ENCODE assay signal across 1 cellular context in the genomic region with DNA sequence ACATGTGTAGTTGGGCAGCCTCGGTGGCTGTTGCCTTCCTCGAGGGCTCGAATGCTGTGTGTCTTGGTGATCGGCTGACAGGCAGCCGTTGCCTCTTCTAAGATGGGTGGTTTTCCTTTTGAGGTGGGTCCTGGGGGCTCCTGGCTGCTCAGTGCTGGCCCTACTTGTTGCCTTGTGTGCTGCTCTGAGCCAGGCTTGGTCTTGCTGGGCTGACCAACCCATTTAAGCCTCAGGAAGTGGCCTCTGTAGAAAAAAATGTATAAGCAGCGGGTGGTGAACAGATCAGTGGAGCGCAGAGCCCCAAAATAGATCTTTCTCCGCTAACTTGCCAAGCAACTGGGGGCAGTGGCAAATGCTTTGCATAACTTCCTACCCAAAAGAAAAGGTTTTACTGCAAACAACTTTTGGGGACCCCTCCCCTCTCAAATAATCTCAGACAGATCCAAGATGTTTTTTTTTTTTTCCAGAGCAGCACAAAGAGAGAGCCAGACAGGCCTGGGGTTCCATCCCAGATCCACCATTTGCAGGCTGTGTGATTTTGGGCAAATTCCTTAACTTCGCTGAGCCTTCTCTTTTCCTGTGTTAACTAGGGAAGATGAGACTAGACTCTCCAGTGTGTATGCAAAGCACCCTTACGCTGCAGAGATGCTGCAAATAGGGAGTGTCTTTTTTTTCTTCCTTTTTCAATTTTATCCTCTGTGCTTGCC.
A peak's percentile ranks its signal among the peaks of the same experiment; 100 is the strongest.
TF ChIP-seq lines count a peak whose summit lies in the region.

No MANE protein-coding gene starts in this region.

TF ChIP-seq in GM12878, 131 proteins besides CTCF, POLR2A, EP300 and RAD21 (continued from another document):
- peak; percentile 71; the same call in 1 of the 2 replicates for TF ChIP-seq ZNF217 (IDR thresholded peaks at IDR 0.05)
- TF ChIP-seq EZH2 (IDR thresholded peaks at IDR 0.05; ENCODE audit: borderline replicate concordance, control insufficient read depth, low read depth, low read length): no peak
- TF ChIP-seq BRCA1 (IDR thresholded peaks at IDR 0.05; ENCODE audit: low read depth, low read length): no peak
- peak; percentile 87 for TF ChIP-seq DPF2 (IDR thresholded peaks at IDR 0.05)
- TF ChIP-seq SMAD1 (IDR thresholded peaks at IDR 0.05; ENCODE audit: low read depth, partially characterized antibody): no peak
- peak; percentile 92 for TF ChIP-seq TBL1XR1 (IDR thresholded peaks at IDR 0.05; ENCODE audit: low read depth, low read length)
- TF ChIP-seq SREBF1 (IDR thresholded peaks at IDR 0.05; ENCODE audit: low read length): no peak
- no peak; the same call in 1 of the 2 replicates for TF ChIP-seq MAX (IDR thresholded peaks at IDR 0.05; ENCODE audit: low read depth, low read length)
- peak; percentile 3; the same call in 1 of the 2 replicates for TF ChIP-seq JUNB (IDR thresholded peaks at IDR 0.05)
- no peak; the same call in 1 of the 2 replicates for TF ChIP-seq BCL11A (IDR thresholded peaks at IDR 0.05; ENCODE audit: low read depth, low read length)
- 0 out of 2 replicates have a peak, but pooled peaks have one; percentile 17 for TF ChIP-seq SMC3 (IDR thresholded peaks at IDR 0.05; ENCODE audit: borderline replicate concordance, low read length)
- TF ChIP-seq BHLHE40 (IDR thresholded peaks at IDR 0.05; ENCODE audit: borderline replicate concordance in 1 of 2, low read depth in 2 of 2, low read length in 1 of 2): peak; percentile 51 to 60; a peak in 3 of 4 replicates
- TF ChIP-seq E2F8 (IDR thresholded peaks at IDR 0.05; ENCODE audit: low read depth, partially characterized antibody): no peak
- TF ChIP-seq TARDBP (IDR thresholded peaks at IDR 0.05; ENCODE audit: borderline replicate concordance): no peak
- TF ChIP-seq POLR2AphosphoS5 (IDR thresholded peaks at IDR 0.05; ENCODE audit: low read length): peak; percentile 83
- TF ChIP-seq ZBTB11 (CRISPR knock-in tag; IDR thresholded peaks at IDR 0.05): no peak
- TF ChIP-seq, protein P1, sequence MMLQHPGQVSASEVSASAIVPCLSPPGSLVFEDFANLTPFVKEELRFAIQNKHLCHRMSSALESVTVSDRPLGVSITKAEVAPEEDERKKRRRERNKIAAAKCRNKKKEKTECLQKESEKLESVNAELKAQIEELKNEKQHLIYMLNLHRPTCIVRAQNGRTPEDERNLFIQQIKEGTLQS (IDR thresholded peaks at IDR 0.05; ENCODE audit: borderline replicate concordance, extremely low read depth, low read depth, low read length): no peak
- TF ChIP-seq GABPA (IDR thresholded peaks at IDR 0.05; ENCODE audit: low read depth): no peak
- TF ChIP-seq LARP7 (IDR thresholded peaks at IDR 0.05): no peak; the same call in 1 of the 2 replicates
- 0 out of 2 replicates have a peak, but pooled peaks have one; percentile 18 for TF ChIP-seq TCF3 (IDR thresholded peaks at IDR 0.05; ENCODE audit: borderline replicate concordance, insufficient read depth, low read depth, low read length)
- 0 out of 2 replicates have a peak, but pooled peaks have one; percentile 8 for TF ChIP-seq HCFC1 (IDR thresholded peaks at IDR 0.05; ENCODE audit: low read length)
- peak; percentile 21 for TF ChIP-seq KLF5 (IDR thresholded peaks at IDR 0.05; ENCODE audit: partially characterized antibody)
- no peak for TF ChIP-seq STAT1 (conservative IDR thresholded peaks at IDR 0.05)
- peak; percentile 62; the same call in 1 of the 2 replicates for TF ChIP-seq YY1 (IDR thresholded peaks at IDR 0.05; ENCODE audit: low read depth, low read length)
- no peak for TF ChIP-seq WRNIP1 (IDR thresholded peaks at IDR 0.05; ENCODE audit: borderline replicate concordance, low read depth, low read length)
- no peak for TF ChIP-seq ESRRA (IDR thresholded peaks at IDR 0.05; ENCODE audit: low read length)
